ENCODE assay signal across 2 cellular contexts in genomic region chr3:72615182-72615581, GRCh38.
A peak's percentile ranks its signal among the peaks of the same experiment; 100 is the strongest.
TF ChIP-seq lines count a peak whose summit lies in the region.

No MANE protein-coding gene starts in this region.

TF ChIP-seq in K562, 482 proteins besides CTCF, POLR2A, EP300 and RAD21 (continued from another document):
- TF ChIP-seq MXD1 (CRISPR knock-in tag; IDR thresholded peaks at IDR 0.05; ENCODE audit: borderline replicate concordance, poor library complexity, severe bottlenecking) (no peak), ZNF316 (IDR thresholded peaks at IDR 0.05) (no peak), SFPQ (IDR thresholded peaks at IDR 0.05; ENCODE audit: low read depth, low read length) (no peak), NUFIP1 (IDR thresholded peaks at IDR 0.05; ENCODE audit: partially characterized antibody) (no peak), HEY1 (CRISPR knock-in tag; IDR thresholded peaks at IDR 0.05; ENCODE audit: borderline replicate concordance) (no peak), EWSR1 (IDR thresholded peaks at IDR 0.05; ENCODE audit: borderline replicate concordance, low read depth, partially characterized antibody) (no peak), MCM2 (IDR thresholded peaks at IDR 0.05; ENCODE audit: low read depth) (no peak), ZFP1 (CRISPR knock-in tag; IDR thresholded peaks at IDR 0.05) (no peak), SMAD4 (CRISPR knock-in tag; conservative IDR thresholded peaks at IDR 0.05) (no peak), KLF13 (tag; IDR thresholded peaks at IDR 0.05; ENCODE audit: borderline replicate concordance, low read depth) (no peak), DIDO1 (tag; IDR thresholded peaks at IDR 0.05; ENCODE audit: low read depth) (no peak)

TF ChIP-seq in HepG2, 621 proteins besides CTCF, POLR2A, EP300 and RAD21 (continued from another document):
- TF ChIP-seq ZBTB46 (CRISPR knock-in tag; IDR thresholded peaks at IDR 0.05; ENCODE audit: borderline replicate concordance) (no peak), HNF4G (IDR thresholded peaks at IDR 0.05; ENCODE audit: borderline replicate concordance, low read depth, low read length) (peak; percentile 31; the same call in 1 of the 2 replicates), HNF4G (CRISPR knock-in tag; IDR thresholded peaks at IDR 0.05; ENCODE audit: borderline replicate concordance, low read depth) (no peak), ZNF549 (CRISPR knock-in tag; IDR thresholded peaks at IDR 0.05) (no peak), XBP1 (CRISPR knock-in tag; IDR thresholded peaks at IDR 0.05) (no peak), ZBTB34 (CRISPR knock-in tag; IDR thresholded peaks at IDR 0.05) (no peak), NAIF1 (CRISPR knock-in tag; IDR thresholded peaks at IDR 0.05; ENCODE audit: borderline replicate concordance) (0 out of 2 replicates have a peak, but pooled peaks have one; percentile 48), ZNF644 (CRISPR knock-in tag; IDR thresholded peaks at IDR 0.05; ENCODE audit: low read depth) (0 out of 2 replicates have a peak, but pooled peaks have one; percentile 25), HNF4A (CRISPR knock-in tag; IDR thresholded peaks at IDR 0.05) (peak; percentile 64)
TF ChIP-seq in HepG2: peak in this region for 4.
